13 cellular contexts compared by ENCODE assay signal in the genomic region with DNA sequence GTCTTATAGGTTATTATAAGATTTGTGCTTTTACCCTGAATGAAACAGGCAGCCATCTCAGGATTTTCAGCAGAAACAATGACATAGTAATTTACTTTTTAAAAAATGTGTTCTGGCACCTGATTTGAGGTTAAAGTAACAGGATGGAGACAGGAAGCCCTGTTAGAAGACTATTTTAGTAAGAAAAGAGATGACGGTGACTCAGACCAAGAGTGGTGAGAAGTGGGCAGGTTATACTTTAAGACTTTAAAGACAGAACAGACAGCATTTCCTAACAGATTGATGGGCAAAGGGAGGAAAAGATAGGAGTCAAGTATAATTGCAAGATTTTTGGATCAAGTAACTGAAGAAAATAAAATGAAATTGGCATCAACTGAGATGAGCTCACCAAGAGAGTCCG.
A peak's percentile ranks its signal among the peaks of the same experiment; 100 is the strongest.
DNase-seq lines count a peak whose midpoint lies in the region; ATAC-seq and TF ChIP-seq lines count a peak whose summit lies in the region.
"Had no signal": no experiment of that assay in that cellular context is flagged by ENCODE, and none has a peak within 500 bp of the region (broad histone marks: within the 10 kb centered on the region; RNA-seq: fewer than 3 reads in every experiment).

No MANE protein-coding gene starts in this region.

- H3K9me3 ChIP-seq in aorta (ENCODE audit: control insufficient read depth, low read length): no peaks in the 10 kb centered on the region

- no peak for TF ChIP-seq CTCF in GM13977 (IDR thresholded peaks at IDR 0.05; ENCODE audit: extremely low read depth, insufficient read depth, missing control alignments)

- no peaks in the 10 kb centered on the region for H3K27me3 ChIP-seq in aorta (ENCODE audit: control insufficient read depth in 1 of 2, insufficient read depth in 2 of 2, low read length in 1 of 2)
- H3K27me3 ChIP-seq: cardiac muscle cell had no signal

- DNase-seq in GM13977 (ENCODE audit: low spot score) (peak; percentile 7), midbrain (lab: John Stamatoyannopoulos, UW) (no peak), aorta (no peak), sciatic nerve (ENCODE audit: low spot score) (no peak)
- no peak for DNase-seq in activated CD4-positive, CD25-positive, alpha-beta regulatory T cell (lab: John Stamatoyannopoulos, UW)
- DNase-seq: activated effector memory CD4-positive, alpha-beta T cell treated with Interleukin-2 at 50 U/mL for 16 hours; hippocampal formation; NCI-H1417 treated with DMSO at 0.1 percent for 48 hours; nucleus accumbens had no signal

- no peaks in the 10 kb centered on the region for H3K4me1 ChIP-seq in aorta (ENCODE audit: control insufficient read depth in 1 of 2, insufficient read depth in 2 of 2, low read length in 2 of 2)

- H3K27ac ChIP-seq in aorta (ENCODE audit: low read depth in 1 of 2, low read length in 2 of 2): no peak overlapping the region
- H3K27ac ChIP-seq: cardiac muscle cell had no signal

- no peak overlapping the region for H3K4me3 ChIP-seq in aorta (ENCODE audit: low read length in 2 of 2)
- H3K4me3 ChIP-seq: cardiac muscle cell had no signal

- WGBS in aorta, 2 donors: 44 to 51% methylated on average over 2 of the region's 2 CpGs

- intact Hi-C loops in aorta (cut with DNase I) (no loop called here), sciatic nerve (cut with DNase I) (no loop called here)

- H3K36me3 ChIP-seq in aorta (ENCODE audit: control insufficient read depth in 1 of 2, insufficient read depth in 2 of 2, low read length in 1 of 2): no peaks in the 10 kb centered on the region
- H3K36me3 ChIP-seq: cardiac muscle cell had no signal

- ATAC-seq in GM19395 (IDR thresholded peaks at IDR 0.05; ENCODE audit: unreplicated experiment) (peak; percentile 96), HG02763 (IDR thresholded peaks at IDR 0.05; ENCODE audit: unreplicated experiment) (peak; percentile 63), HG03469 (IDR thresholded peaks at IDR 0.05; ENCODE audit: unreplicated experiment) (peak; percentile 78), aorta (ENCODE audit: low FRiP score) (no peak), sciatic nerve (no peak)

- in situ Hi-C loops in GM13977 (cut with MboI; ENCODE audit: low pct_unique_long_range_greater_than_20kb, low sequenced_read_pairs, unreplicated experiment): no loop called here

Comparison
In these comparisons a context has a peak if more than half of its experiments do, and no peak if none do; other contexts are left out.
1. ATAC-seq: peak in GM19395 (single experiment), HG02763 (single experiment) and HG03469 (single experiment); none in aorta (single experiment) and sciatic nerve (single experiment).